1 cellular context compared by ENCODE assay signal in the genomic region with DNA sequence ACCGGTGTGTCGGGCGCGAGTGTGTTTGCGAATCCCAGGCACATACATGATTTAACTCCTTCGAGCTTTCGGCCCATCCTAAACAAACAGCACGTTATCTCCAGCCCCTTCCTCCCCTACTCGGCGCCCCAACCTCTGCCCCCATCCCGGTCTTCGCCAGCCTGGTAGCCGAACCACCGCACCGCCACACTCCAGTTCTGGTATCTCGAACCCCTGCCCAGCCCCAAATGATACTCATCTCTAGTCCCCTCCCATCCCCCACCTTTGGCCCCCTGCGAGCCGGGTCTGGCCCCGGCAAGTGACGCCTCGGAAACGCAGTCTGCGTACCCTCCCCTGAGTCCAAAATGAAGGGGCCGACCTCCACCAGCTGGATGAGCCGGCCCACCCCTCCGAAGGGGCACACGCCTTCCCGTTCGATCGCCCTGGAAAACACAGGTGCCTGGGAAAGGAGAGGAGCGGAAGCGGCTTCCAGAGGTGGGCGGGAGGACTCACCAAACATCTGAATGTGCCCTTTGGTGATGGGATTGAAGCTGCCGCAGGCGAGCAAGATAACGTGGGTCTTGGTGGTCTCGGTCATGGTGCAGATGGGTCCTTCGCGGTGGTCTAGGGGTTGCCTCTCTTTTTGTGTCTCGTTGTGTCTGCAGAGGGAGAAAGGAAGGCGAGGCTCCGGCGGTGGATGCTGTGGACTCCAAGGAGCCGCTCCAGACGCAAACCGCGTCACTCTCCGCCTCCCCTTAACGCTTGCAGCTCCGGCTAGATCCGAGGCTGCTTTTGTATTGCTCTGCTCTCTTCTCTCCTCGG.
A peak's percentile ranks its signal among the peaks of the same experiment; 100 is the strongest.
TF ChIP-seq lines count a peak whose summit lies in the region.

Gene NMNAT2, minus strand, starts transcription at position 690 of the 801 bp plus-strand sequence. Its CDS starts 113 bp downstream, at position 577.

TF ChIP-seq in WTC11, 78 proteins besides CTCF, POLR2A, EP300 and RAD21 (continued from another document):
- no peak for TF ChIP-seq AR (CRISPR knock-in tag; IDR thresholded peaks at IDR 0.05)
- no peak for TF ChIP-seq IRF2 (CRISPR knock-in tag; IDR thresholded peaks at IDR 0.05; ENCODE audit: borderline replicate concordance, low read depth)
- TF ChIP-seq ATF3 (CRISPR knock-in tag; conservative IDR thresholded peaks at IDR 0.05), result no peak
- TF ChIP-seq ZNF138 (CRISPR knock-in tag; conservative IDR thresholded peaks at IDR 0.05), result no peak
- TF ChIP-seq CREM (CRISPR knock-in tag; IDR thresholded peaks at IDR 0.05), result no peak
- TF ChIP-seq, protein P1, sequence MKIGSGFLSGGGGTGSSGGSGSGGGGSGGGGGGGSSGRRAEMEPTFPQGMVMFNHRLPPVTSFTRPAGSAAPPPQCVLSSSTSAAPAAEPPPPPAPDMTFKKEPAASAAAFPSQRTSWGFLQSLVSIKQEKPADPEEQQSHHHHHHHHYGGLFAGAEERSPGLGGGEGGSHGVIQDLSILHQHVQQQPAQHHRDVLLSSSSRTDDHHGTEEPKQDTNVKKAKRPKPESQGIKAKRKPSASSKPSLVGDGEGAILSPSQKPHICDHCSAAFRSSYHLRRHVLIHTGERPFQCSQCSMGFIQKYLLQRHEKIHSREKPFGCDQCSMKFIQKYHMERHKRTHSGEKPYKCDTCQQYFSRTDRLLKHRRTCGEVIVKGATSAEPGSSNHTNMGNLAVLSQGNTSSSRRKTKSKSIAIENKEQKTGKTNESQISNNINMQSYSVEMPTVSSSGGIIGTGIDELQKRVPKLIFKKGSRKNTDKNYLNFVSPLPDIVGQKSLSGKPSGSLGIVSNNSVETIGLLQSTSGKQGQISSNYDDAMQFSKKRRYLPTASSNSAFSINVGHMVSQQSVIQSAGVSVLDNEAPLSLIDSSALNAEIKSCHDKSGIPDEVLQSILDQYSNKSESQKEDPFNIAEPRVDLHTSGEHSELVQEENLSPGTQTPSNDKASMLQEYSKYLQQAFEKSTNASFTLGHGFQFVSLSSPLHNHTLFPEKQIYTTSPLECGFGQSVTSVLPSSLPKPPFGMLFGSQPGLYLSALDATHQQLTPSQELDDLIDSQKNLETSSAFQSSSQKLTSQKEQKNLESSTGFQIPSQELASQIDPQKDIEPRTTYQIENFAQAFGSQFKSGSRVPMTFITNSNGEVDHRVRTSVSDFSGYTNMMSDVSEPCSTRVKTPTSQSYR (CRISPR knock-in tag; IDR thresholded peaks at IDR 0.05), result peak; percentile 66; the same call in 1 of the 2 replicates
- no peak for TF ChIP-seq NR1H2 (CRISPR knock-in tag; IDR thresholded peaks at IDR 0.05)
- TF ChIP-seq ZNF512 (CRISPR knock-in tag; IDR thresholded peaks at IDR 0.05; ENCODE audit: borderline replicate concordance), result no peak
- TF ChIP-seq, protein P2, sequence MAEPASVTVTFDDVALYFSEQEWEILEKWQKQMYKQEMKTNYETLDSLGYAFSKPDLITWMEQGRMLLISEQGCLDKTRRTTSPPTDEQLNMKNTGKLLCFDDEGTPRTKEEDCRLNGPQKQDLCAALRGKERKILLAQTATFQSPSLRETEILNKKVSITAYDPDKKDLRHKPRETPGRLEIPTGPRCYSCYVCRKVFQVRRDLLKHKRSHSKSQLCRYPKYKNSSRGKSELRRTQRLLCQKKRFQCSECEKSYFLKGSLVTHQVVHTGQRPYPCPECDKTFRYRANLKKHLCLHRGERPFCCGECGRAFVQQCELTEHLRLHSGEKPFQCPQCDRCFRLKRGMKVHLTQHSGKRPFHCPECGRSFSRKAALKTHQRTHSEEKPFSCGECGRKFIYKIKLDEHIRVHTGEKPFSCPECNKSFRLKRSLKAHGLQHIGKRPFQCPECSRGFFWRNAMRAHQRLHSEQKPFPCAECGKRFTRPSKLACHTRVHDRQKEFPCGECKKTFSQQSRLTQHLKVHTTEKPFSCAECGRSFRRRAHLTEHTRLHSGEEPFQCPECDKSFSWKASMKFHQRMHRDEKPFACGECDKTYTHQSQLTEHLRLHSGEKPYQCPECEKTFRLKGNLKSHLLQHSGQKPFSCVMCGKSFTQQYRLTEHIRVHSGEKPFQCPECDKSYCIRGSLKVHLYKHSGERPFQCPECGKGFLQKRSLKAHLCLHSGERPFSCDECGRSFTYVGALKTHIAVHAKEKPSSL (CRISPR knock-in tag; conservative IDR thresholded peaks at IDR 0.05), result no peak
- TF ChIP-seq, protein P3, sequence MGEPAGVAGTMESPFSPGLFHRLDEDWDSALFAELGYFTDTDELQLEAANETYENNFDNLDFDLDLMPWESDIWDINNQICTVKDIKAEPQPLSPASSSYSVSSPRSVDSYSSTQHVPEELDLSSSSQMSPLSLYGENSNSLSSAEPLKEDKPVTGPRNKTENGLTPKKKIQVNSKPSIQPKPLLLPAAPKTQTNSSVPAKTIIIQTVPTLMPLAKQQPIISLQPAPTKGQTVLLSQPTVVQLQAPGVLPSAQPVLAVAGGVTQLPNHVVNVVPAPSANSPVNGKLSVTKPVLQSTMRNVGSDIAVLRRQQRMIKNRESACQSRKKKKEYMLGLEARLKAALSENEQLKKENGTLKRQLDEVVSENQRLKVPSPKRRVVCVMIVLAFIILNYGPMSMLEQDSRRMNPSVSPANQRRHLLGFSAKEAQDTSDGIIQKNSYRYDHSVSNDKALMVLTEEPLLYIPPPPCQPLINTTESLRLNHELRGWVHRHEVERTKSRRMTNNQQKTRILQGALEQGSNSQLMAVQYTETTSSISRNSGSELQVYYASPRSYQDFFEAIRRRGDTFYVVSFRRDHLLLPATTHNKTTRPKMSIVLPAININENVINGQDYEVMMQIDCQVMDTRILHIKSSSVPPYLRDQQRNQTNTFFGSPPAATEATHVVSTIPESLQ (CRISPR knock-in tag; IDR thresholded peaks at IDR 0.05), result no peak
- no peak for TF ChIP-seq CBFB (CRISPR knock-in tag; IDR thresholded peaks at IDR 0.05; ENCODE audit: low read depth)
- TF ChIP-seq NR2C2 (CRISPR knock-in tag; IDR thresholded peaks at IDR 0.05), result no peak
- TF ChIP-seq ATF1 (CRISPR knock-in tag; IDR thresholded peaks at IDR 0.05), result no peak
- TF ChIP-seq PRDM15 (CRISPR knock-in tag; IDR thresholded peaks at IDR 0.05), result no peak
- no peak for TF ChIP-seq ELF4 (CRISPR knock-in tag; IDR thresholded peaks at IDR 0.05; ENCODE audit: low read depth)
- peak; percentile 68; the same call in 1 of the 2 replicates for TF ChIP-seq ZNF263 (CRISPR knock-in tag; IDR thresholded peaks at IDR 0.05; ENCODE audit: low read depth)
